1 cellular context compared by ENCODE assay signal in genomic region chr6:168333471-168333870, GRCh38.
TF ChIP-seq lines count a peak whose summit lies in the region.

No MANE protein-coding gene starts in this region.

TF ChIP-seq in HCT116, 20 proteins besides CTCF, POLR2A, EP300 and RAD21 (continued from another document):
- TF ChIP-seq, protein P1, sequence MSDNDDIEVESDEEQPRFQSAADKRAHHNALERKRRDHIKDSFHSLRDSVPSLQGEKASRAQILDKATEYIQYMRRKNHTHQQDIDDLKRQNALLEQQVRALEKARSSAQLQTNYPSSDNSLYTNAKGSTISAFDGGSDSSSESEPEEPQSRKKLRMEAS (IDR thresholded peaks at IDR 0.05), result no peak
- TF ChIP-seq ZFX (IDR thresholded peaks at IDR 0.05) (no peak), YY1 (IDR thresholded peaks at IDR 0.05; ENCODE audit: extremely low read depth, insufficient replicate concordance, low read depth, low read length) (no peak), POLR2AphosphoS5 (IDR thresholded peaks at IDR 0.05; ENCODE audit: low read depth, low read length) (no peak)
